In genomic region chr7:20783716-20784310, GRCh38 we compare ENCODE assay signal across 9 cellular contexts. TPM values are rescaled to one million over a fixed set of nuclear protein-coding genes. Genes with fewer than 3 reads are reported as not detected.
A peak's percentile ranks its signal among the peaks of the same experiment; 100 is the strongest.
DNase-seq lines count a peak whose midpoint lies in the region; ATAC-seq and TF ChIP-seq lines count a peak whose summit lies in the region.
"Had no signal": no experiment of that assay in that cellular context is flagged by ENCODE, and none has a peak within 500 bp of the region (broad histone marks: within the 10 kb centered on the region; RNA-seq: fewer than 3 reads in every experiment).

No MANE protein-coding gene starts in this region.

- no peak overlapping the region for H3K27ac Mint-ChIP-seq in effector memory CD8-positive, alpha-beta T cell
- peak overlapping the region; percentile 92 for H3K27ac Mint-ChIP-seq in neural crest cell (ENCODE audit: unreplicated experiment)

- DNase-seq in Daoy (ENCODE audit: low read depth) (peak; percentile 77), HuH-7 (ENCODE audit: low spot score) (peak; percentile 53), neural crest cell (ENCODE audit: low read depth, low spot score) (no peak), NCI-H2107 treated with DMSO at 0.1 percent for 48 hours (lab: John Stamatoyannopoulos, UW; ENCODE audit: unreplicated experiment) (no peak), LoVo (ENCODE audit: low spot score) (no peak), SKM-1 (lab: John Stamatoyannopoulos, UW; ENCODE audit: unreplicated experiment) (no peak), middle frontal gyrus (ENCODE audit: extremely low spot score, low spot score) (no peak)
- no peak for DNase-seq in effector memory CD8-positive, alpha-beta T cell

- peak overlapping the region; percentile 40 to 46 for H3K4me3 Mint-ChIP-seq in effector memory CD8-positive, alpha-beta T cell
- H3K4me3 Mint-ChIP-seq in neural crest cell, result peak overlapping the region; percentile 96

- H3K27me3 Mint-ChIP-seq in effector memory CD8-positive, alpha-beta T cell, result peaks cover 65 to 80% of the 10 kb centered on the region in 2 donors
- H3K27me3 Mint-ChIP-seq in neural crest cell (ENCODE audit: low read depth), result peaks cover 88% of the 10 kb centered on the region

- H3K36me3 Mint-ChIP-seq in effector memory CD8-positive, alpha-beta T cell (ENCODE audit: insufficient read depth), result peaks cover 17% of the 10 kb centered on the region
- H3K36me3 Mint-ChIP-seq in neural crest cell (ENCODE audit: low read depth), result peaks cover 15% of the 10 kb centered on the region

- peak; percentile 32 for TF ChIP-seq CTCF in neural crest cell (conservative IDR thresholded peaks at IDR 0.05)

- no peak for ATAC-seq in effector memory CD8-positive, alpha-beta T cell (replicated peaks)

- peaks cover 0 to 11% of the 10 kb centered on the region in 2 donors for H3K9me3 Mint-ChIP-seq in effector memory CD8-positive, alpha-beta T cell
- H3K9me3 Mint-ChIP-seq in neural crest cell, result no peaks in the 10 kb centered on the region

- H3K4me1 Mint-ChIP-seq in effector memory CD8-positive, alpha-beta T cell (ENCODE audit: low read depth in 2 of 2), result peaks cover 9 to 11% of the 10 kb centered on the region in 2 donors
- H3K4me1 Mint-ChIP-seq in neural crest cell, result peaks cover 74% of the 10 kb centered on the region

RNA-seq across cellular contexts. Expression of gene SP8, which starts 2.9 kb away (rescaled TPM):
- total RNA-seq in Daoy (2014; rRNA removed; shearing (Covaris generic)), result 2.0 and 3.1 TPM in 2 replicates
- total RNA-seq in neural crest cell, result 33.7 and 34.1 TPM in 2 replicates
- total RNA-seq: dermis microvascular lymphatic vessel endothelial cell had no signal

Comparison
In these comparisons a context has a peak if more than half of its experiments do, and no peak if none do; other contexts are left out.
1. DNase-seq: peak in Daoy (single experiment) and HuH-7 (single experiment); none in effector memory CD8-positive, alpha-beta T cell (0 of 3), neural crest cell (single experiment), NCI-H2107 treated with DMSO at 0.1 percent for 48 hours (single experiment), LoVo (single experiment), SKM-1 (single experiment) and middle frontal gyrus (single experiment).